8 cellular contexts compared by ENCODE assay signal in the genomic region with DNA sequence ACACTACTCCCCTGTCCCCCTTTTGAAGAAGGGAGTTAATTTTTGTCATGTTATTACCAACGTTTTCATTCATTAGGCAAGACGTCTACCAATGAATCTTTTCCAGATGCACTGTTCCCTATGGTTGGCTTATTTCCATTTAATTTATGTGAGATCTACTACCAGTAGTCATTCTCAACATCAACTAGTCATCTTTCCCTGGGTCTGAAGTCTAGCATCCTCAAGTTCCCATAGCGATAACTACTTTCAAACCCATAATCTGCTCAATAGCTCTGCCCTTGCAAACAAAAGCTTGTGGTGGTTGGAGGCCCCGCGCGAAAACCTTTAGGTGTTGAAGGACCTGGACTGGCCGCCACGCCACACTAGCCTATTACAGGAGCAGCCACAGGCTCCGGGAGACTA. TPM values are rescaled to one million over a fixed set of nuclear protein-coding genes. Genes with fewer than 3 reads are reported as not detected.
A peak's percentile ranks its signal among the peaks of the same experiment; 100 is the strongest.
DNase-seq lines count a peak whose midpoint lies in the region; ATAC-seq and TF ChIP-seq lines count a peak whose summit lies in the region.

No MANE protein-coding gene starts in this region.

- no peaks in the 10 kb centered on the region for H3K27me3 Mint-ChIP-seq in activated naive CD4-positive, alpha-beta T cell treated with anti-CD3 and anti-CD28 coated beads, Interleukin-2, amount 50 U/mL, for 24 hours
- H3K27me3 Mint-ChIP-seq in memory B cell: no peaks in the 10 kb centered on the region

- no peaks in the 10 kb centered on the region for H3K27me3 ChIP-seq in mammary epithelial cell (ENCODE audit: insufficient read depth, low read length)

- no peak for DNase-seq in activated naive CD4-positive, alpha-beta T cell (lab: John Stamatoyannopoulos, UW)
- DNase-seq in NCI-H524 (lab: John Stamatoyannopoulos, UW) (peak; percentile 27 to 72), mammary epithelial cell (no peak), memory B cell (ENCODE audit: low spot score in 2 of 2) (peak in 1 of 2 donors; percentile 9), medulla oblongata (ENCODE audit: extremely low spot score) (no peak), iPS-NIHi7 (ENCODE audit: extremely low spot score) (no peak), NCI-H1048 (lab: John Stamatoyannopoulos, UW) (no peak)

- H3K4me1 Mint-ChIP-seq in activated naive CD4-positive, alpha-beta T cell treated with anti-CD3 and anti-CD28 coated beads, Interleukin-2, amount 50 U/mL, for 24 hours: peaks cover 53% of the 10 kb centered on the region
- H3K4me1 Mint-ChIP-seq in memory B cell: peaks cover 12% of the 10 kb centered on the region

- peak overlapping the region; percentile 95 for H3K4me3 Mint-ChIP-seq in activated naive CD4-positive, alpha-beta T cell treated with anti-CD3 and anti-CD28 coated beads, Interleukin-2, amount 50 U/mL, for 24 hours
- peak overlapping the region; percentile 91 for H3K4me3 Mint-ChIP-seq in memory B cell

- 0% methylated on average over 9 of the region's 9 CpGs for WGBS in mammary epithelial cell (ENCODE audit: low coverage, missing lambda C conversion rate)

- peak overlapping the region; percentile 93 for H3K4me2 ChIP-seq in mammary epithelial cell (ENCODE audit: insufficient read depth, low read depth, low read length)

- peaks cover 2% of the 10 kb centered on the region for H4K20me1 ChIP-seq in mammary epithelial cell (ENCODE audit: insufficient read depth, low read length)

- peaks cover 9% of the 10 kb centered on the region for H3K4me1 ChIP-seq in mammary epithelial cell (ENCODE audit: insufficient read depth, low read length)

- in situ Hi-C loops in mammary epithelial cell (cut with MboI; ENCODE audit: low sequenced_read_pairs in 2 of 2): no loop called here

- H3K9ac ChIP-seq in mammary epithelial cell (ENCODE audit: insufficient read depth, low read length): peak overlapping the region; percentile 71

- dilution Hi-C loops in mammary epithelial cell (cut with HindIII; ENCODE audit: low sequenced_read_pairs): no loop called here

- BruUV-seq in mammary epithelial cell (replicated peaks; lab: Mats Ljungman, UMichigan): no TSS peak

- H3K9me3 ChIP-seq in mammary epithelial cell (replicated peaks; ENCODE audit: insufficient read depth, low read length): no peaks in the 10 kb centered on the region

- CTCF ChIA-PET in mammary epithelial cell (lab: Charles Lee; ENCODE audit: low non-redundant PET): no interaction called here

- peak overlapping the region; percentile 76 to 89 (median 85) for H3K4me3 ChIP-seq in mammary epithelial cell (replicated peaks in 1 of 3; ENCODE audit: insufficient read depth in 1 of 3, low read depth in 2 of 3, low read length in 3 of 3)

- peak overlapping the region; percentile 87 for H2AFZ ChIP-seq in mammary epithelial cell (ENCODE audit: low read depth, low read length)

- TF ChIP-seq CTCF in mammary epithelial cell (conservative IDR thresholded peaks at IDR 0.05 in 1 of 2, IDR thresholded peaks at IDR 0.05 in 1 of 2; ENCODE audit: extremely low read depth in 1 of 2, insufficient read depth in 1 of 2, low read depth in 1 of 2, low read length in 2 of 2): no peak

- intact Hi-C loops in mammary epithelial cell (cut with micrococcal nuclease): loop anchor here (2.0 kb wide), 1 partner anchor 366 kb away; no protein-coding TSS in a partner anchor

- no peak for ATAC-seq in memory B cell (ENCODE audit: low read depth)

- no peaks in the 10 kb centered on the region for H3K9me3 Mint-ChIP-seq in activated naive CD4-positive, alpha-beta T cell treated with anti-CD3 and anti-CD28 coated beads, Interleukin-2, amount 50 U/mL, for 24 hours
- no peaks in the 10 kb centered on the region for H3K9me3 Mint-ChIP-seq in memory B cell

- peaks cover 12% of the 10 kb centered on the region for H3K36me3 Mint-ChIP-seq in activated naive CD4-positive, alpha-beta T cell treated with anti-CD3 and anti-CD28 coated beads, Interleukin-2, amount 50 U/mL, for 24 hours
- H3K36me3 Mint-ChIP-seq in memory B cell: no peaks in the 10 kb centered on the region

- peak overlapping the region; percentile 95 for H3K27ac Mint-ChIP-seq in activated naive CD4-positive, alpha-beta T cell treated with anti-CD3 and anti-CD28 coated beads, Interleukin-2, amount 50 U/mL, for 24 hours
- peak overlapping the region; percentile 76 for H3K27ac Mint-ChIP-seq in memory B cell

- H3K27ac ChIP-seq in mammary epithelial cell (ENCODE audit: insufficient read depth, low read depth, low read length): peak overlapping the region; percentile 95

- H3K79me2 ChIP-seq in mammary epithelial cell (ENCODE audit: insufficient read depth, low read length): peaks cover 90% of the 10 kb centered on the region

- H3K36me3 ChIP-seq in mammary epithelial cell (ENCODE audit: insufficient read depth, low read length): no peaks in the 10 kb centered on the region

RNA-seq across cellular contexts. Expression of gene PPAT, which starts 0.8 kb away (rescaled TPM):
- 10 to 100 TPM; 20.0 to 28.4 TPM for total RNA-seq in mammary epithelial cell
- 12.4 TPM for polyA plus RNA-seq in mammary epithelial cell
- 21.0 TPM for polyA minus RNA-seq in mammary epithelial cell

RNA-seq across cellular contexts. Expression of gene PAICS, which starts 1.5 kb away (rescaled TPM):
- 100 to 1,000 TPM in 1 of 2 donors, 10 to 100 TPM in 1; 37.0 to 139 TPM for total RNA-seq in mammary epithelial cell
- polyA plus RNA-seq in mammary epithelial cell: 144 TPM
- polyA minus RNA-seq in mammary epithelial cell: 154 TPM

RNA-seq across cellular contexts. Expression of gene SRP72, which starts 32.8 kb away (rescaled TPM):
- 100 to 1,000 TPM in 1 of 2 donors, 10 to 100 TPM in 1; 91.2 to 190 TPM for total RNA-seq in mammary epithelial cell
- polyA plus RNA-seq in mammary epithelial cell: 149 TPM
- 183 TPM for polyA minus RNA-seq in mammary epithelial cell

RNA-seq across cellular contexts. Expression of gene AASDH, which starts 47.3 kb away (rescaled TPM):
- total RNA-seq in mammary epithelial cell: 10 to 100 TPM; 11.4 to 18.2 TPM
- 5.0 TPM for polyA plus RNA-seq in mammary epithelial cell
- 4.7 TPM for polyA minus RNA-seq in mammary epithelial cell

Comparison
In these comparisons a context has a peak if more than half of its experiments do, and no peak if none do; other contexts are left out.
1. DNase-seq: peak in NCI-H524 (2 of 2); none in activated naive CD4-positive, alpha-beta T cell (0 of 4), mammary epithelial cell (single experiment), medulla oblongata (single experiment), iPS-NIHi7 (single experiment) and NCI-H1048 (single experiment).